In genomic region chr2:48200591-48201293, GRCh38 we compare ENCODE assay signal across 1 cellular context.
TF ChIP-seq lines count a peak whose summit lies in the region.

No MANE protein-coding gene starts in this region.

TF ChIP-seq in K562, 482 proteins besides CTCF, POLR2A, EP300 and RAD21 (continued from another document):
- TF ChIP-seq HBP1 (CRISPR knock-in tag; IDR thresholded peaks at IDR 0.05) (no peak), ETS1 (conservative IDR thresholded peaks at IDR 0.05; ENCODE audit: control insufficient read depth, low read depth, low read length) (no peak), NFIC (IDR thresholded peaks at IDR 0.05) (peak; percentile 6; the same call in 1 of the 2 replicates), MXD1 (CRISPR knock-in tag; IDR thresholded peaks at IDR 0.05; ENCODE audit: borderline replicate concordance, poor library complexity, severe bottlenecking) (no peak), CGGBP1 (CRISPR knock-in tag; IDR thresholded peaks at IDR 0.05) (no peak), TAL1 (IDR thresholded peaks at IDR 0.05) (peak; percentile 58), MCM7 (IDR thresholded peaks at IDR 0.05) (no peak), RUNX1 (IDR thresholded peaks at IDR 0.05; ENCODE audit: low read depth) (no peak), CTBP1 (IDR thresholded peaks at IDR 0.05; ENCODE audit: borderline replicate concordance) (peak; percentile 31; the same call in 1 of the 2 replicates), ZNF143 (CRISPR knock-in tag; IDR thresholded peaks at IDR 0.05) (no peak), NCOR1 (IDR thresholded peaks at IDR 0.05) (peak; percentile 52), TCF3 (CRISPR knock-in tag; IDR thresholded peaks at IDR 0.05) (peak; percentile 57), ZNF318 (IDR thresholded peaks at IDR 0.05; ENCODE audit: borderline replicate concordance in 1 of 2, low read depth in 1 of 2) (no peak), PCBP2 (IDR thresholded peaks at IDR 0.05; ENCODE audit: low read depth, low read length, poor library complexity, severe bottlenecking) (no peak), AFF1 (IDR thresholded peaks at IDR 0.05; ENCODE audit: low read depth in 1 of 2, partially characterized antibody in 2 of 2) (peak in 1 of 2 experiments; percentile 72), SMARCA4 (IDR thresholded peaks at IDR 0.05) (peak; percentile 40; the same call in 1 of the 2 replicates), TOE1 (IDR thresholded peaks at IDR 0.05; ENCODE audit: borderline replicate concordance) (0 out of 2 replicates have a peak, but pooled peaks have one; percentile 14), TOE1 (CRISPR knock-in tag; IDR thresholded peaks at IDR 0.05; ENCODE audit: borderline replicate concordance, low read depth) (no peak), MTA2 (IDR thresholded peaks at IDR 0.05; ENCODE audit: low read depth) (0 out of 2 replicates have a peak, but pooled peaks have one; percentile 20)
